ENCODE assay signal across 15 cellular contexts in genomic region chr20:57409672-57410397, GRCh38. TPM values are rescaled to one million over a fixed set of nuclear protein-coding genes. Genes with fewer than 3 reads are reported as not detected.
DNase-seq lines count a peak whose midpoint lies in the region; ATAC-seq and TF ChIP-seq lines count a peak whose summit lies in the region.
"Had no signal": no experiment of that assay in that cellular context is flagged by ENCODE, and none has a peak within 500 bp of the region (broad histone marks: within the 10 kb centered on the region; RNA-seq: fewer than 3 reads in every experiment).

No MANE protein-coding gene starts in this region.

- DNase-seq in Right ventricle myocardium inferior (ENCODE audit: missing footprints) (peak; percentile 63), cardiac septum (ENCODE audit: low spot score) (no peak), chondrocyte (ENCODE audit: low spot score) (no peak), mesenchymal stem cell (peak; percentile 30), transverse colon (no peak), foreskin melanocyte (no peak), uterus (no peak), middle frontal gyrus (ENCODE audit: extremely low spot score, low spot score) (no peak)
- DNase-seq: ACHN; activated CD4-positive, alpha-beta T cell treated with anti-CD3 and anti-CD28 coated beads, Interleukin-2, amount 10 ng/mL, durations not matched to agents 24 days and 14 days; activated T-cell treated with anti-CD3 and anti-CD28 coated beads, Interleukin-2, amount 50 U/mL, for 72 hours; anterior cingulate cortex; NCI-H2107; NK-92 treated with Interleukin-12 subunit alpha and Interleukin-12 subunit beta, amount 100 ng/mL, for 24 hours had no signal

- H3K4me2 ChIP-seq in mesenchymal stem cell (ENCODE audit: low read length, poor library complexity, severe bottlenecking): no peak overlapping the region

- peak overlapping the region; percentile 32 for H3K27ac Mint-ChIP-seq in chondrocyte (ENCODE audit: unreplicated experiment)
- H3K27ac Mint-ChIP-seq: activated CD4-positive, alpha-beta T cell treated with anti-CD3 and anti-CD28 coated beads, Interleukin-2, amount 10 ng/mL, durations not matched to agents 24 days and 14 days; activated T-cell treated with anti-CD3 and anti-CD28 coated beads, Interleukin-2, amount 50 U/mL, for 72 hours had no signal

- no peak for TF ChIP-seq EP300 in transverse colon (IDR thresholded peaks at IDR 0.05; ENCODE audit: low read depth)

- ATAC-seq in Right ventricle myocardium inferior: peak; percentile 26
- ATAC-seq: activated T-cell treated with anti-CD3 and anti-CD28 coated beads, Interleukin-2, amount 50 U/mL, for 72 hours; SK-N-SH treated with all-trans-retinoic acid at 6 μM for 48 hours had no signal

- peak overlapping the region in 1 of 2 experiments; percentile 44 for H3K14ac ChIP-seq in mesenchymal stem cell (ENCODE audit: low read length in 2 of 2)

- no peak overlapping the region for H3K18ac ChIP-seq in mesenchymal stem cell (ENCODE audit: low read depth in 1 of 2, low read length in 2 of 2)

- intact Hi-C loops in Right ventricle myocardium inferior (cut with DNase I): no loop called here
- intact Hi-C loops in cardiac septum (cut with DNase I): no loop called here
- intact Hi-C loops in transverse colon (cut with DNase I; ENCODE audit: low total_unique reads): no loop called here
- intact Hi-C loops in uterus (cut with DNase I; ENCODE audit: low total_unique reads): no loop called here

- H3K4me1 ChIP-seq in mesenchymal stem cell (ENCODE audit: control insufficient read depth, insufficient read depth, low read depth, low read length) (peaks cover 29% of the 10 kb centered on the region), transverse colon (peaks cover 0 to 3% (median 0%) of the 10 kb centered on the region in 4 donors), uterus (peaks cover 0 to 2% of the 10 kb centered on the region in 2 donors)

- TF ChIP-seq POLR2A in transverse colon (IDR thresholded peaks at IDR 0.05) (no peak), uterus (IDR thresholded peaks at IDR 0.05) (no peak)

- H3K36me3 Mint-ChIP-seq in chondrocyte (ENCODE audit: low read depth): peaks cover 8% of the 10 kb centered on the region

- H3K9me3 Mint-ChIP-seq in chondrocyte (ENCODE audit: low read depth): no peaks in the 10 kb centered on the region
- H3K9me3 Mint-ChIP-seq: activated CD4-positive, alpha-beta T cell treated with anti-CD3 and anti-CD28 coated beads, Interleukin-2, amount 10 ng/mL, durations not matched to agents 24 days and 14 days; activated T-cell treated with anti-CD3 and anti-CD28 coated beads, Interleukin-2, amount 50 U/mL, for 72 hours had no signal

- no peak overlapping the region for H3K9ac ChIP-seq in mesenchymal stem cell (ENCODE audit: low read length)

- no peak overlapping the region for H3K4ac ChIP-seq in mesenchymal stem cell (ENCODE audit: low read depth in 1 of 2, low read length in 2 of 2)

- no peaks in the 10 kb centered on the region for H3K27me3 Mint-ChIP-seq in chondrocyte (ENCODE audit: low read depth)
- H3K27me3 Mint-ChIP-seq: activated CD4-positive, alpha-beta T cell treated with anti-CD3 and anti-CD28 coated beads, Interleukin-2, amount 10 ng/mL, durations not matched to agents 24 days and 14 days had no signal

- H3K4me1 Mint-ChIP-seq in chondrocyte (ENCODE audit: low read depth): peaks cover 2% of the 10 kb centered on the region

- H3K36me3 ChIP-seq in mesenchymal stem cell (ENCODE audit: control insufficient read depth in 1 of 2, insufficient read depth in 2 of 2, low read depth in 1 of 2, low read length in 2 of 2): peaks cover 25 to 55% of the 10 kb centered on the region in 2 experiments
- H3K36me3 ChIP-seq in transverse colon: peaks cover 0 to 24% (median 7%) of the 10 kb centered on the region in 4 donors
- no peaks in the 10 kb centered on the region for H3K36me3 ChIP-seq in uterus

- WGBS in mesenchymal stem cell: 27% methylated on average over 14 of the region's 14 CpGs
- 73% methylated on average over 14 of the region's 14 CpGs; no CpG with 5 or more reads in 1 of the 2 donors for WGBS in transverse colon (ENCODE audit: low coverage in 1 of 2), 2 donors

- no peak overlapping the region for H2BK120ac ChIP-seq in mesenchymal stem cell (ENCODE audit: low read depth, low read length)

- no peak overlapping the region for H2BK5ac ChIP-seq in mesenchymal stem cell (ENCODE audit: low read depth, low read length, poor library complexity, severe bottlenecking)

- H3K27me3 ChIP-seq in mesenchymal stem cell (ENCODE audit: control insufficient read depth in 1 of 2, insufficient read depth in 1 of 2, low read length in 2 of 2) (peaks cover 0 to 19% of the 10 kb centered on the region in 2 experiments), transverse colon (no peaks in the 10 kb centered on the region), uterus (no peaks in the 10 kb centered on the region)

- H3K4me3 ChIP-seq in mesenchymal stem cell (ENCODE audit: insufficient read depth in 1 of 2, low read depth in 1 of 2, low read length in 2 of 2) (no peak overlapping the region), transverse colon (no peak overlapping the region), uterus (no peak overlapping the region)

- H3K9me3 ChIP-seq in mesenchymal stem cell (ENCODE audit: control insufficient read depth, low read length) (no peaks in the 10 kb centered on the region), transverse colon (no peaks in the 10 kb centered on the region), uterus (no peaks in the 10 kb centered on the region)

- no peak overlapping the region for H2AK5ac ChIP-seq in mesenchymal stem cell (ENCODE audit: low read length, severe bottlenecking)

- TF ChIP-seq CTCF in chondrocyte (IDR thresholded peaks at IDR 0.05): no peak
- TF ChIP-seq CTCF in transverse colon (IDR thresholded peaks at IDR 0.05): no peak
- no peak for TF ChIP-seq CTCF in uterus (IDR thresholded peaks at IDR 0.05)

- H3K79me1 ChIP-seq in mesenchymal stem cell (replicated peaks; ENCODE audit: low read length, poor library complexity, severe bottlenecking): peaks cover 26% of the 10 kb centered on the region

- in situ Hi-C loops in transverse colon (cut with MboI; ENCODE audit: low pct_ligation_motif_present in 1 of 4, low pct_unique_long_range_greater_than_20kb in 1 of 4, low sequenced_read_pairs in 3 of 4): no loop called here

- H4K91ac ChIP-seq in mesenchymal stem cell (ENCODE audit: low read length): no peak overlapping the region

- H4K8ac ChIP-seq in mesenchymal stem cell (ENCODE audit: low read length): peak overlapping the region; percentile 50

- no peak overlapping the region for H3K4me3 Mint-ChIP-seq in chondrocyte (ENCODE audit: unreplicated experiment)
- H3K4me3 Mint-ChIP-seq: activated CD4-positive, alpha-beta T cell treated with anti-CD3 and anti-CD28 coated beads, Interleukin-2, amount 10 ng/mL, durations not matched to agents 24 days and 14 days; activated T-cell treated with anti-CD3 and anti-CD28 coated beads, Interleukin-2, amount 50 U/mL, for 72 hours had no signal

- no peak overlapping the region for H3K27ac ChIP-seq in mesenchymal stem cell (ENCODE audit: low read length, poor library complexity, severe bottlenecking)
- peak overlapping the region in 3 of 4 donors; percentile 33 to 62 (median 62) for H3K27ac ChIP-seq in transverse colon
- H3K27ac ChIP-seq in uterus: peak overlapping the region in 1 of 2 donors; percentile 31

- H3K23ac ChIP-seq in mesenchymal stem cell (ENCODE audit: low read length in 2 of 2): no peak overlapping the region

- H2BK12ac ChIP-seq in mesenchymal stem cell (ENCODE audit: low read length in 2 of 2): no peak overlapping the region

- H2BK15ac ChIP-seq in mesenchymal stem cell (ENCODE audit: low read depth, poor library complexity, severe bottlenecking): no peak overlapping the region

- H2AFZ ChIP-seq in mesenchymal stem cell (ENCODE audit: low read depth, low read length): no peak overlapping the region

RNA-seq across cellular contexts. Expression of gene RBM38, which starts 18.6 kb away (rescaled TPM):
- total RNA-seq in Right ventricle myocardium inferior (89.6 TPM), cardiac septum (63.1 TPM), chondrocyte (10.8 to 12.0 TPM (median 11.2 TPM) in 3 replicates), transverse colon (10 to 100 TPM; 26.5 to 37.4 (median 30.4) TPM), uterus (10 to 100 TPM in 2 of 4 donors, 1 to 10 TPM in 2; 1.2 to 48.6 (median 8.8) TPM)
- polyA plus RNA-seq in mesenchymal stem cell (2013, experiment 1 of 2): 4.6 TPM
- polyA plus RNA-seq in mesenchymal stem cell (2013, experiment 2 of 2): 4.8 TPM

RNA-seq across cellular contexts. Expression of gene RAE1, which starts 58.8 kb away (rescaled TPM):
- total RNA-seq in Right ventricle myocardium inferior (14.6 TPM), cardiac septum (13.8 TPM), chondrocyte (17.6 to 22.3 TPM (median 19.0 TPM) in 3 replicates), transverse colon (10 to 100 TPM in 3 of 4 donors, 1 to 10 TPM in 1; 5.6 to 29.9 (median 15.2) TPM), uterus (10 to 100 TPM; 23.4 to 72.0 (median 36.0) TPM)
- polyA plus RNA-seq in mesenchymal stem cell (2013, experiment 1 of 2): 14.2 TPM
- 14.2 TPM for polyA plus RNA-seq in mesenchymal stem cell (2013, experiment 2 of 2)

Comparison
In these comparisons a context has a peak if more than half of its experiments do, and no peak if none do; other contexts are left out.
1. DNase-seq: peak in Right ventricle myocardium inferior (single experiment) and mesenchymal stem cell (single experiment); none in cardiac septum (single experiment), chondrocyte (single experiment), transverse colon (single experiment), foreskin melanocyte (single experiment), uterus (0 of 2) and middle frontal gyrus (single experiment).